1 cellular context compared by ENCODE assay signal in genomic region chr21:17612023-17612564, GRCh38.
A peak's percentile ranks its signal among the peaks of the same experiment; 100 is the strongest.
TF ChIP-seq lines count a peak whose summit lies in the region.

No MANE protein-coding gene starts in this region.

TF ChIP-seq in HepG2, 621 proteins besides CTCF, POLR2A, EP300 and RAD21 (continued from another document and continues in another):
- TF ChIP-seq ZNF558 (CRISPR knock-in tag; IDR thresholded peaks at IDR 0.05; ENCODE audit: borderline replicate concordance) (no peak), CAMTA2 (CRISPR knock-in tag; IDR thresholded peaks at IDR 0.05; ENCODE audit: borderline replicate concordance) (no peak), MAFK (conservative IDR thresholded peaks at IDR 0.05 in 1 of 2, IDR thresholded peaks at IDR 0.05 in 1 of 2; ENCODE audit: low read length in 2 of 2) (no peak), EZH2 (conservative IDR thresholded peaks at IDR 0.05; ENCODE audit: low read depth, low read length) (no peak), HOXA7 (CRISPR knock-in tag; IDR thresholded peaks at IDR 0.05) (no peak), ELK4 (CRISPR knock-in tag; IDR thresholded peaks at IDR 0.05; ENCODE audit: borderline replicate concordance) (no peak), ZKSCAN8 (CRISPR knock-in tag; IDR thresholded peaks at IDR 0.05; ENCODE audit: borderline replicate concordance) (no peak), ZNF446 (CRISPR knock-in tag; IDR thresholded peaks at IDR 0.05) (no peak), ZNF333 (CRISPR knock-in tag; IDR thresholded peaks at IDR 0.05; ENCODE audit: borderline replicate concordance) (0 out of 2 replicates have a peak, but pooled peaks have one; percentile 46), THAP9 (CRISPR knock-in tag; IDR thresholded peaks at IDR 0.05; ENCODE audit: borderline replicate concordance) (no peak), ZSCAN31 (CRISPR knock-in tag; IDR thresholded peaks at IDR 0.05; ENCODE audit: low read depth) (no peak), ZSCAN21 (CRISPR knock-in tag; IDR thresholded peaks at IDR 0.05; ENCODE audit: borderline replicate concordance) (peak; percentile 2; the same call in 1 of the 2 replicates), CHD2 (IDR thresholded peaks at IDR 0.05; ENCODE audit: low read depth, low read length) (no peak), RFX3 (CRISPR knock-in tag; IDR thresholded peaks at IDR 0.05) (no peak), SIX1 (CRISPR knock-in tag; IDR thresholded peaks at IDR 0.05; ENCODE audit: borderline replicate concordance) (no peak), ZNF251 (CRISPR knock-in tag; IDR thresholded peaks at IDR 0.05) (no peak), ZNF260 (CRISPR knock-in tag; IDR thresholded peaks at IDR 0.05; ENCODE audit: borderline replicate concordance, low read depth) (no peak), ZNF75D (CRISPR knock-in tag; IDR thresholded peaks at IDR 0.05; ENCODE audit: borderline replicate concordance) (no peak), ZNF576 (CRISPR knock-in tag; IDR thresholded peaks at IDR 0.05) (no peak; the same call in 1 of the 2 replicates), ZSCAN9 (CRISPR knock-in tag; IDR thresholded peaks at IDR 0.05; ENCODE audit: borderline replicate concordance) (no peak), ZNF230 (CRISPR knock-in tag; IDR thresholded peaks at IDR 0.05) (no peak), NFKBIZ (CRISPR knock-in tag; IDR thresholded peaks at IDR 0.05) (no peak), ESRRA (CRISPR knock-in tag; IDR thresholded peaks at IDR 0.05; ENCODE audit: low read depth) (no peak), PBX2 (CRISPR knock-in tag; IDR thresholded peaks at IDR 0.05) (no peak), ATF7 (IDR thresholded peaks at IDR 0.05) (no peak), ATF7 (CRISPR knock-in tag; IDR thresholded peaks at IDR 0.05) (no peak), TEF (CRISPR knock-in tag; IDR thresholded peaks at IDR 0.05) (0 out of 2 replicates have a peak, but pooled peaks have one; percentile 27), ZNF646 (CRISPR knock-in tag; IDR thresholded peaks at IDR 0.05) (no peak), ZFYVE20 (CRISPR knock-in tag; IDR thresholded peaks at IDR 0.05; ENCODE audit: borderline replicate concordance, low read depth) (no peak), MEF2D (CRISPR knock-in tag; IDR thresholded peaks at IDR 0.05) (no peak), SNAPC2 (CRISPR knock-in tag; IDR thresholded peaks at IDR 0.05) (no peak), XRCC5 (optimal IDR thresholded peaks at IDR 0.05; ENCODE audit: low read length) (no peak), TSC22D2 (CRISPR knock-in tag; IDR thresholded peaks at IDR 0.05; ENCODE audit: borderline replicate concordance) (no peak), FOXP4 (CRISPR knock-in tag; IDR thresholded peaks at IDR 0.05) (no peak; the same call in 1 of the 2 replicates), RBM39 (IDR thresholded peaks at IDR 0.05; ENCODE audit: low read depth, low read length, poor library complexity, severe bottlenecking) (peak; percentile 60), TRIM24 (CRISPR knock-in tag; IDR thresholded peaks at IDR 0.05) (no peak), ZNF841 (CRISPR knock-in tag; IDR thresholded peaks at IDR 0.05; ENCODE audit: borderline replicate concordance) (no peak), TOPORS (CRISPR knock-in tag; IDR thresholded peaks at IDR 0.05) (0 out of 2 replicates have a peak, but pooled peaks have one; percentile 4), FOSL2 (CRISPR knock-in tag; IDR thresholded peaks at IDR 0.05) (no peak), ZNF101 (CRISPR knock-in tag; IDR thresholded peaks at IDR 0.05; ENCODE audit: borderline replicate concordance, low read depth) (no peak), ZSCAN20 (CRISPR knock-in tag; IDR thresholded peaks at IDR 0.05; ENCODE audit: borderline replicate concordance) (no peak), KAT2B (IDR thresholded peaks at IDR 0.05; ENCODE audit: borderline replicate concordance, low read depth, low read length) (no peak), ZIK1 (CRISPR knock-in tag; IDR thresholded peaks at IDR 0.05; ENCODE audit: borderline replicate concordance, low read depth) (no peak), RELA (CRISPR knock-in tag; IDR thresholded peaks at IDR 0.05) (peak; percentile 95), ZNF660 (CRISPR knock-in tag; IDR thresholded peaks at IDR 0.05; ENCODE audit: borderline replicate concordance, low read depth) (no peak), ZNF430 (CRISPR knock-in tag; IDR thresholded peaks at IDR 0.05) (0 out of 2 replicates have a peak, but pooled peaks have one; percentile 10), KDM2A (CRISPR knock-in tag; IDR thresholded peaks at IDR 0.05; ENCODE audit: borderline replicate concordance, low read depth) (peak; percentile 84), ZNF24 (IDR thresholded peaks at IDR 0.05) (no peak), ZSCAN29 (CRISPR knock-in tag; conservative IDR thresholded peaks at IDR 0.05) (no peak), ZNF205 (CRISPR knock-in tag; IDR thresholded peaks at IDR 0.05) (no peak), NFYC (CRISPR knock-in tag; IDR thresholded peaks at IDR 0.05) (no peak), ZBTB20 (CRISPR knock-in tag; IDR thresholded peaks at IDR 0.05; ENCODE audit: borderline replicate concordance, low read depth) (no peak), ZNF652 (CRISPR knock-in tag; IDR thresholded peaks at IDR 0.05; ENCODE audit: borderline replicate concordance, low read depth) (no peak), SSRP1 (CRISPR knock-in tag; IDR thresholded peaks at IDR 0.05) (no peak), PBX3 (CRISPR knock-in tag; IDR thresholded peaks at IDR 0.05; ENCODE audit: borderline replicate concordance) (no peak)
